ENCODE assay signal across 3 cellular contexts in the genomic region with DNA sequence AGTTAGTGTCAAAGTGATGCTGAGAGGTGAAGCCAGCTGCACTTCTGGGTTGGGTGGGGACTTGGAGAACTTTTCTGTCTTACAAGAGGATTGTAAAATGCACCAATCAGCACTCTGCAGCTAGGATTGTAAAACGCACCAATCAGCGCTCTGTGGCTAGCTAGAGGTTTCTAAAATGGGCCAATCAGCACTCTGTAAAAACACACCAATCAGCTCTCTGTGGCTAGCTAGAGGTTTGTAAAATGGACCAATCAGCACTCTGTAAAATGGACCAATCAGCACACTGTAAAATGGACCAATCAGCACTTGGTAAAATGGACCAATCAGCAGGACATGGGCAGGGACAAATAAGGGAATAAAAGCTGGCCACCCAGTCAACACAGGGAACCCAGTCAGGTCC. TPM values are rescaled to one million over a fixed set of nuclear protein-coding genes. Genes with fewer than 3 reads are reported as not detected.
"Had no signal": no experiment of that assay in that cellular context is flagged by ENCODE, and none has a peak within 500 bp of the region (broad histone marks: within the 10 kb centered on the region; RNA-seq: fewer than 3 reads in every experiment).

No MANE protein-coding gene starts in this region.

RNA-seq across cellular contexts. Expression of a gene that starts 1.2 kb away (rescaled TPM):
- total RNA-seq: HT1080, MCF 10A, SJSA1 had no signal
